10 cellular contexts compared by ENCODE assay signal in the genomic region with DNA sequence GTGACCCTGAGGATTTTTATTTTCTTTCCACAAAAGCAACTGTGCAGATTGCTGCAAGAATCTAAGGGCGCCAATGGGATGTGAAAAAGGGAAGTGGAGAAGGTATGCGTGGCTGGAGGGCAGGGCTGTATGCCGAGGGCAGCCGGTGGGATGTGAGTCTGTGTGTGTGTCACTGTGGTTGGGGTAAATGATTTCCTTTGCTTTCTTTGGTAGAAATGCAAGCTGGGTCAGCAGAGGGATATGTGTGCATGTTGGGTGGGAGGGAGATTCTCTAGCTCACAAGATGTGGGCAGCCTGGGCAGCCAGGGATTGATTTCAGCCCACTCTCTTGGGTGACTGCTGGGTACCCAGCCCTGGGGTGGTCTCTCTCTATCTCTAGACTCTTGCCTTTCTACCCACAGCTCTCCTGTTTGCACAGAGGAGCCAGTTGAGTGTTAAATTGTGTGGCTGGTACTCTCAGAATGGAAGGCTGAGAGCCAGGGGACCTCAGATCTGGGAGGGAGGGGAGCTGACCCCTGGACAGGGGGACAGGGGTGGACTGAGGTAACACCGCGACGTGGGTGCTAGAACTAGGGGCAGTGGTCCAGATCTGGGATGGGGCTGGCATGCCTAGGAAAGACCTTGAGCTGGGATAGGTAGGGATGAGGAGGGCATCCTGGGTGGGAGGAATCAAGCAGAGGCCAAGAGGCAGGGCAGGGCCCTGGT. TPM values are rescaled to one million over a fixed set of nuclear protein-coding genes. Genes with fewer than 3 reads are reported as not detected.
A peak's percentile ranks its signal among the peaks of the same experiment; 100 is the strongest.
DNase-seq lines count a peak whose midpoint lies in the region; ATAC-seq and TF ChIP-seq lines count a peak whose summit lies in the region.
"Had no signal": no experiment of that assay in that cellular context is flagged by ENCODE, and none has a peak within 500 bp of the region (broad histone marks: within the 10 kb centered on the region; RNA-seq: fewer than 3 reads in every experiment).

No MANE protein-coding gene starts in this region.

- H3K27me3 ChIP-seq in kidney epithelial cell (ENCODE audit: control insufficient read depth, insufficient read depth, low read length): no peaks in the 10 kb centered on the region

- intact Hi-C loops in left colon (cut with DNase I, micrococcal nuclease): no loop called here

- peak overlapping the region; percentile 1 for H3K4me3 ChIP-seq in kidney epithelial cell (ENCODE audit: low read depth, low read length)
- H3K4me3 ChIP-seq: left lung had no signal

- H3K36me3 ChIP-seq in kidney epithelial cell (ENCODE audit: control insufficient read depth, insufficient read depth, low read length): no peaks in the 10 kb centered on the region
- H3K36me3 ChIP-seq: left lung had no signal

- ATAC-seq in HG03103 (IDR thresholded peaks at IDR 0.05; ENCODE audit: low read depth, unreplicated experiment) (peak; percentile 46), left colon (no peak), HG02610 (IDR thresholded peaks at IDR 0.05; ENCODE audit: unreplicated experiment) (no peak), GM21723 (IDR thresholded peaks at IDR 0.05; ENCODE audit: unreplicated experiment) (no peak)
- ATAC-seq: left lung had no signal

- peak; percentile 90 for DNase-seq in ELR (ENCODE audit: low read depth)
- peak; percentile 41 for DNase-seq in SIG-M5 (lab: John Stamatoyannopoulos, UW)
- peak; percentile 86 for DNase-seq in kidney epithelial cell (ENCODE audit: low read depth)
- no peak for DNase-seq in left colon
- no peak for DNase-seq in NCI-H345 (lab: John Stamatoyannopoulos, UW)
- DNase-seq: left lung; stimulated activated CD4-positive, alpha-beta T cell treated with anti-CD3 and anti-CD28 coated beads, Interleukin-1b, Interleukin-23, amount 100 ng/mL, for 48 hours had no signal

- TF ChIP-seq CTCF in kidney epithelial cell (IDR thresholded peaks at IDR 0.05; ENCODE audit: insufficient read depth, low read length, poor library complexity, severe bottlenecking): no peak

RNA-seq across cellular contexts. Expression of a gene that starts 3.5 kb away (rescaled TPM):
- total RNA-seq in kidney epithelial cell: 185 and 210 TPM in 2 replicates
- total RNA-seq in left colon: 1 to 10 TPM; 4.9 to 7.2 TPM

Comparison
In these comparisons a context has a peak if more than half of its experiments do, and no peak if none do; other contexts are left out.
1. DNase-seq: peak in ELR (single experiment), SIG-M5 (single experiment) and kidney epithelial cell (single experiment); none in left colon (0 of 2) and NCI-H345 (single experiment).
2. RNA of a gene that starts 3.5 kb away (total RNA-seq): 185 to 210 TPM in kidney epithelial cell; 4.9 to 7.2 TPM in left colon; every median in the first group is over 10 times any median in the second.